9 cellular contexts compared by ENCODE assay signal in genomic region chr9:17063535-17064135, GRCh38.
DNase-seq lines count a peak whose midpoint lies in the region; ATAC-seq and TF ChIP-seq lines count a peak whose summit lies in the region.
"Had no signal": no experiment of that assay in that cellular context is flagged by ENCODE, and none has a peak within 500 bp of the region (broad histone marks: within the 10 kb centered on the region; RNA-seq: fewer than 3 reads in every experiment).

No MANE protein-coding gene starts in this region.

- no peaks in the 10 kb centered on the region for H3K9me3 ChIP-seq in right lobe of liver
- H3K9me3 ChIP-seq: neutrophil had no signal

- DNase-seq in COLO829 (ENCODE audit: low spot score) (peak; percentile 4), NCI-H69 (lab: John Stamatoyannopoulos, UW) (peak; percentile 88), cardiac fibroblast (ENCODE audit: low read depth in 2 of 2) (peak; percentile 72 to 75), right lobe of liver (no peak), 8988T (no peak)
- DNase-seq in activated effector memory CD4-positive, alpha-beta T cell treated with anti-CD3 and anti-CD28 coated beads, Interleukin-2, amount 50 U/mL, for 16 hours, result no peak

- no peaks in the 10 kb centered on the region for H3K27me3 ChIP-seq in right lobe of liver

- H3K27ac ChIP-seq in right lobe of liver, result no peak overlapping the region
- H3K27ac ChIP-seq: neutrophil had no signal

- no peaks in the 10 kb centered on the region for H3K36me3 ChIP-seq in right lobe of liver
- H3K36me3 ChIP-seq: neutrophil had no signal

- H3K4me3 ChIP-seq in cardiac fibroblast (replicated peaks in 1 of 2; ENCODE audit: low read depth in 2 of 2, low read length in 2 of 2), result no peak overlapping the region
- H3K4me3 ChIP-seq in right lobe of liver, result no peak overlapping the region

- peaks cover 0 to 4% (median 0%) of the 10 kb centered on the region in 4 donors for H3K4me1 ChIP-seq in right lobe of liver

- TF ChIP-seq POLR2A in right lobe of liver (IDR thresholded peaks at IDR 0.05), result no peak

- TF ChIP-seq CTCF in cardiac fibroblast (IDR thresholded peaks at IDR 0.05; ENCODE audit: low read depth, low read length) (peak; percentile 82), right lobe of liver (IDR thresholded peaks at IDR 0.05) (peak; percentile 72 to 89 (median 86))

- ATAC-seq in GM19035 (IDR thresholded peaks at IDR 0.05; ENCODE audit: unreplicated experiment) (peak; percentile 78), HG03442 (IDR thresholded peaks at IDR 0.05; ENCODE audit: unreplicated experiment) (peak; percentile 86), right lobe of liver (peak; percentile 87 to 97 (median 96))

- intact Hi-C loops in right lobe of liver (cut with DNase I), result no loop called here

- WGBS in right lobe of liver (ENCODE audit: insufficient coverage, low coverage, low lambda C conversion rate, missing lambda C conversion rate), result 0% methylated on average over 2 of the region's 2 CpGs

Comparison
In these comparisons a context has a peak if more than half of its experiments do, and no peak if none do; other contexts are left out.
1. DNase-seq: peak in COLO829 (single experiment), NCI-H69 (single experiment) and cardiac fibroblast (2 of 2); none in right lobe of liver (0 of 3), activated effector memory CD4-positive, alpha-beta T cell treated with anti-CD3 and anti-CD28 coated beads, Interleukin-2, amount 50 U/mL, for 16 hours (single experiment) and 8988T (single experiment).
2. Peak in every context shown above with its lines, with median percentiles within 50 percentile points of each other: ATAC-seq.